ENCODE assay signal across 1 cellular context in the genomic region with DNA sequence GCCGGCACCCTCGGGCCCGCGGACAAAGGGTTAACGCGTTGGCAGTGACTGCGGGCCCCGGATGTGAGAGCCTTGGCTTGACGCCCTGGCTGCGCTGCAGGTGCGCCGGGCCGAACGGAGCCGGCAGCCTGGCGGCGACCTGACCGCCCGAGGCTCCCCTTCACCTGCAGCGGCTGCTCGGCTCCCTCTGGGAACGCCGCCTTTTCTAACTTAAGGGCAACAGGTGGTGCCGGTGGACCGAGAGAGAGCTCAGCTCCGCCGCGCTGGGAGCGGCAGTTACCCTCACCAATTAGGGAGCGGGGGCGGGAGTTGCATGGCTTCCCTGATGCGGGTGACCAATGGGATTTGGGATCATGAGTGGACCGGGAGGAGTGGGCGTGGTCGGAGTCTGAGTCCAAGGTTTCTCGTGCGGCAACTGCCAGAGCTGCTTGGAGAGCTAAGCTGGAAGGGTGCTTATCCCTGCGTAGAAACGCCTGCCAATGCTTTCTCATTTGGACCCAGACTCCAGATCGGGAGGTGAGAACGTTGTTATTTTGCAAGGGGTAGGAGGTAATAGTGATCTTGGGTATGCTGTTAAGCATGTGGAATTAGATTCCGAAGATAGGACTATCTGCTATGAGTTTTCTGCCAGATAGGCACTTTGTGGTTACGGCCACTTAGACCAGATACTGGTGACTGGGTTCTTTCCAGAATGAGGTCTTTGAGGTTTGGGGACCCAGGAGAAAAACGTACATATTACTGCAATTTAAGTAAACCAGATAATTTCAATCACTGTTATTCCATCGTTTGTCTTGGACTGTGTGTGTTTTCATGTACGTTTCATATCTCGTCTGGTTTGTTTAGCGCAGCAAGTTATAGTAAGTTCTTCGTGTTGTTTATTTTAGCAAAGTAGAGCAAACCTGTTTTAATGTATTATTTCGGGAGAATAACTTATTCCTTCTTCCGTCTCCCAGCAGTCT.
TF ChIP-seq lines count a peak whose summit lies in the region.

Gene ARL4A (plus strand): TSS at position 421 of the 959 bp plus-strand sequence. CDS start 622 bp downstream, outside the sequence.

TF ChIP-seq in HepG2, 621 proteins besides CTCF, POLR2A, EP300 and RAD21 (continued from another document):
- TF ChIP-seq REST (IDR thresholded peaks at IDR 0.05; ENCODE audit: borderline replicate concordance in 1 of 2, low read depth in 1 of 2, low read length in 2 of 2) (peak in 1 of 2 experiments; percentile 84; a peak in 1 of 4 replicates), RBM22 (optimal IDR thresholded peaks at IDR 0.05; ENCODE audit: low read length) (no peak), JUNB (CRISPR knock-in tag; IDR thresholded peaks at IDR 0.05; ENCODE audit: borderline replicate concordance) (no peak), PHB2 (IDR thresholded peaks at IDR 0.05; ENCODE audit: partially characterized antibody) (no peak), ZNF713 (CRISPR knock-in tag; IDR thresholded peaks at IDR 0.05) (no peak; the same call in 1 of the 2 replicates), SOX5 (CRISPR knock-in tag; IDR thresholded peaks at IDR 0.05; ENCODE audit: borderline replicate concordance) (peak; percentile 20; the same call in 1 of the 2 replicates), ZNF569 (CRISPR knock-in tag; IDR thresholded peaks at IDR 0.05; ENCODE audit: borderline replicate concordance) (no peak)
